ENCODE assay signal across 9 cellular contexts in genomic region chr9:32589083-32589713, GRCh38. TPM values are rescaled to one million over a fixed set of nuclear protein-coding genes. Genes with fewer than 3 reads are reported as not detected.
DNase-seq lines count a peak whose midpoint lies in the region; ATAC-seq lines count a peak whose summit lies in the region.
"Had no signal": no experiment of that assay in that cellular context is flagged by ENCODE, and none has a peak within 500 bp of the region (broad histone marks: within the 10 kb centered on the region; RNA-seq: fewer than 3 reads in every experiment).

No MANE protein-coding gene starts in this region.

- intact Hi-C loops in sciatic nerve (cut with DNase I): loop anchor here (5.0 kb wide), 1 partner anchor 378 kb away; no protein-coding TSS in a partner anchor

- peak; percentile 77 for ATAC-seq in HG02678 (IDR thresholded peaks at IDR 0.05; ENCODE audit: unreplicated experiment)
- ATAC-seq in sciatic nerve: no peak
- no peak for ATAC-seq in GM21825 (IDR thresholded peaks at IDR 0.05; ENCODE audit: unreplicated experiment)

- DNase-seq in NCI-H1436 treated with DMSO at 0.1 percent for 48 hours (lab: John Stamatoyannopoulos, UW) (peak; percentile 2), NCI-H1436 (lab: John Stamatoyannopoulos, UW) (no peak), NCI-H526 (lab: John Stamatoyannopoulos, UW) (peak; percentile 33 to 69), cerebellum (ENCODE audit: low spot score) (peak; percentile 11), myocyte (ENCODE audit: low read depth) (peak; percentile 56), sciatic nerve (ENCODE audit: low spot score) (no peak)

RNA-seq across cellular contexts. Expression of gene NDUFB6, which starts 16.2 kb away (rescaled TPM):
- total RNA-seq in cerebellum (16.9 TPM), myocyte (76.1 and 78.4 TPM in 2 replicates), sciatic nerve (41.2 TPM)
- 88.8 TPM for polyA plus RNA-seq in myocyte (2012)

RNA-seq across cellular contexts. Expression of gene TOPORS, which starts 36.8 kb away (rescaled TPM):
- total RNA-seq in cerebellum (28.0 TPM), myocyte (23.4 and 24.6 TPM in 2 replicates), sciatic nerve (19.3 TPM)
- 6.7 TPM for polyA plus RNA-seq in myocyte (2012)

RNA-seq across cellular contexts. Expression of gene SMIM27, which starts 37.1 kb away (rescaled TPM):
- 2.8 TPM for total RNA-seq in cerebellum
- total RNA-seq in myocyte: 6.2 and 6.5 TPM in 2 replicates
- 41.7 TPM for polyA plus RNA-seq in myocyte (2012)
- 15.4 TPM for total RNA-seq in sciatic nerve

RNA-seq across cellular contexts. Expression of gene TAF1L, which starts 46.3 kb away (rescaled TPM):
- total RNA-seq in cerebellum: not detected
- 0.03 and 0.05 TPM in 2 replicates for total RNA-seq in myocyte
- polyA plus RNA-seq in myocyte (2012): not detected
- not detected for total RNA-seq in sciatic nerve
- total RNA-seq: activated CD8-positive, alpha-beta memory T cell treated with anti-CD3 and anti-CD28 coated beads for 36 hours had no signal

Comparison
In these comparisons a context has a peak if more than half of its experiments do, and no peak if none do; other contexts are left out.
1. DNase-seq: peak in NCI-H1436 treated with DMSO at 0.1 percent for 48 hours (single experiment), NCI-H526 (2 of 2), cerebellum (single experiment) and myocyte (single experiment); none in NCI-H1436 (single experiment) and sciatic nerve (single experiment).